Comparison of ENCODE assay signal across 22 cellular contexts in genomic region chr18:58394046-58394445, GRCh38.
DNase-seq lines count a peak whose midpoint lies in the region; ATAC-seq and TF ChIP-seq lines count a peak whose summit lies in the region.
"Had no signal": no experiment of that assay in that cellular context is flagged by ENCODE, and none has a peak within 500 bp of the region (broad histone marks: within the 10 kb centered on the region; RNA-seq: fewer than 3 reads in every experiment).

No MANE protein-coding gene starts in this region.

- peaks cover 52% of the 10 kb centered on the region for H3K4me1 ChIP-seq in muscle layer of colon (ENCODE audit: insufficient read depth, low read length)
- H3K4me1 ChIP-seq: Peyer's patch had no signal

- no peak overlapping the region for H3K4me3 ChIP-seq in muscle layer of colon (ENCODE audit: low read depth in 1 of 2, low read length in 2 of 2)
- H3K4me3 ChIP-seq in brain microvascular endothelial cell (ENCODE audit: low read depth, low read length), result no peak overlapping the region
- H3K4me3 ChIP-seq: GM12878, Peyer's patch had no signal

- peak overlapping the region; percentile 35 for H3K27ac ChIP-seq in muscle layer of colon (ENCODE audit: low read depth, low read length)
- H3K27ac ChIP-seq in brain microvascular endothelial cell, result no peak overlapping the region
- H3K27ac ChIP-seq: Peyer's patch had no signal

- H3K9me3 ChIP-seq in muscle layer of colon (ENCODE audit: low read length), result no peaks in the 10 kb centered on the region
- H3K9me3 ChIP-seq: Peyer's patch had no signal

- in situ Hi-C loops in brain microvascular endothelial cell (cut with HindIII; ENCODE audit: low pct_ligation_motif_present, low sequenced_read_pairs), result no loop called here

- peak; percentile 29 for DNase-seq in AG08396 (ENCODE audit: low spot score)
- peak; percentile 62 for DNase-seq in HCEC 1CT
- DNase-seq in astrocyte of the hippocampus (ENCODE audit: low read depth, low spot score), result peak; percentile 39
- DNase-seq in brain microvascular endothelial cell, result no peak
- DNase-seq in activated naive CD4-positive, alpha-beta T cell treated with anti-CD3 and anti-CD28 coated beads, Interleukin-2, amount 50 U/mL, for 72 hours (ENCODE audit: low spot score in 2 of 2), result no peak
- no peak for DNase-seq in HuH-7 (ENCODE audit: low spot score)
- DNase-seq: activated B cell treated with CpG ODN at 0.5 μM for 24 hours; activated CD8-positive, alpha-beta T cell treated with anti-CD3 and anti-CD28 coated beads for 36 hours; activated naive CD4-positive, alpha-beta T cell; aorta; cerebellar nuclear complex; DMS 273 treated with DMSO at 0.1 percent for 48 hours; GF-D8; NCI-H1105; NCI-H2081 treated with DMSO at 0.1 percent for 48 hours; NCI-H510A; NK-92 treated with Interleukin-12 subunit alpha and Interleukin-12 subunit beta, amount 100 ng/mL, for 24 hours; Peyer's patch had no signal

- no peak for ATAC-seq in activated naive CD4-positive, alpha-beta T cell treated with anti-CD3 and anti-CD28 coated beads, Interleukin-2, amount 50 U/mL, for 72 hours
- no peak for ATAC-seq in GM19023 (IDR thresholded peaks at IDR 0.05; ENCODE audit: unreplicated experiment)
- ATAC-seq: activated CD8-positive, alpha-beta T cell treated with anti-CD3 and anti-CD28 coated beads for 36 hours; GM12878 had no signal

- H3K9ac ChIP-seq in muscle layer of colon (ENCODE audit: low read length), result no peak overlapping the region

- H3K27me3 ChIP-seq in muscle layer of colon (ENCODE audit: control insufficient read depth in 1 of 2, insufficient read depth in 2 of 2, low read length in 2 of 2), result no peaks in the 10 kb centered on the region
- H3K27me3 ChIP-seq in brain microvascular endothelial cell (replicated peaks), result no peaks in the 10 kb centered on the region
- H3K27me3 ChIP-seq: Peyer's patch had no signal

- no peaks in the 10 kb centered on the region for H3K9me3 Mint-ChIP-seq in activated naive CD4-positive, alpha-beta T cell treated with anti-CD3 and anti-CD28 coated beads, Interleukin-2, amount 50 U/mL, for 72 hours
- H3K9me3 Mint-ChIP-seq: activated B cell treated with CpG ODN at 0.5 μM for 24 hours; activated CD8-positive, alpha-beta T cell treated with anti-CD3 and anti-CD28 coated beads for 36 hours; CD4-positive, CD25-positive, alpha-beta regulatory T cell had no signal

- no peaks in the 10 kb centered on the region for H3K36me3 Mint-ChIP-seq in activated naive CD4-positive, alpha-beta T cell treated with anti-CD3 and anti-CD28 coated beads, Interleukin-2, amount 50 U/mL, for 72 hours

- H3K36me3 ChIP-seq in muscle layer of colon (ENCODE audit: insufficient read depth, low read length) (peaks cover 9% of the 10 kb centered on the region), brain microvascular endothelial cell (replicated peaks) (peaks cover 27% of the 10 kb centered on the region)

- no peak for TF ChIP-seq CTCF in brain microvascular endothelial cell (IDR thresholded peaks at IDR 0.05; ENCODE audit: low read depth, low read length, missing control alignments)

- H3K27ac Mint-ChIP-seq in activated naive CD4-positive, alpha-beta T cell treated with anti-CD3 and anti-CD28 coated beads, Interleukin-2, amount 50 U/mL, for 72 hours, result no peak overlapping the region
- H3K27ac Mint-ChIP-seq: activated B cell treated with CpG ODN at 0.5 μM for 24 hours; activated CD8-positive, alpha-beta T cell treated with anti-CD3 and anti-CD28 coated beads for 36 hours; CD4-positive, CD25-positive, alpha-beta regulatory T cell had no signal

Comparison
In these comparisons a context has a peak if more than half of its experiments do, and no peak if none do; other contexts are left out.
1. DNase-seq: peak in AG08396 (single experiment), HCEC 1CT (single experiment) and astrocyte of the hippocampus (single experiment); none in brain microvascular endothelial cell (single experiment), activated naive CD4-positive, alpha-beta T cell treated with anti-CD3 and anti-CD28 coated beads, Interleukin-2, amount 50 U/mL, for 72 hours (0 of 2) and HuH-7 (single experiment).